ENCODE assay signal across 8 cellular contexts in genomic region chr3:9247361-9248231, GRCh38. TPM values are rescaled to one million over a fixed set of nuclear protein-coding genes. Genes with fewer than 3 reads are reported as not detected.
DNase-seq lines count a peak whose midpoint lies in the region; TF ChIP-seq lines count a peak whose summit lies in the region.
"Had no signal": no experiment of that assay in that cellular context is flagged by ENCODE, and none has a peak within 500 bp of the region (broad histone marks: within the 10 kb centered on the region; RNA-seq: fewer than 3 reads in every experiment).

No MANE protein-coding gene starts in this region.

- no peak for TF ChIP-seq POLR2A in esophagus squamous epithelium (IDR thresholded peaks at IDR 0.05)
- no peak for TF ChIP-seq POLR2A in prostate gland (IDR thresholded peaks at IDR 0.05)

- H3K9me3 ChIP-seq in NT2/D1 (ENCODE audit: insufficient read depth, low read length) (no peaks in the 10 kb centered on the region), esophagus squamous epithelium (no peaks in the 10 kb centered on the region), prostate gland (no peaks in the 10 kb centered on the region)

- peak overlapping the region in 3 of 4 donors; percentile 9 to 77 (median 22) for H3K27ac ChIP-seq in esophagus squamous epithelium
- peak overlapping the region in 1 of 2 donors; percentile 26 for H3K27ac ChIP-seq in prostate gland

- in situ Hi-C loops in GM13977 (cut with MboI; ENCODE audit: low pct_unique_long_range_greater_than_20kb, low sequenced_read_pairs, unreplicated experiment), result no loop called here

- H3K4me3 ChIP-seq in GM12864 (ENCODE audit: low read depth, low read length) (peak overlapping the region; percentile 73), NT2/D1 (ENCODE audit: insufficient read length, low read depth) (no peak overlapping the region), esophagus squamous epithelium (peak overlapping the region; percentile 49 to 71 (median 58)), prostate gland (peak overlapping the region; percentile 40 to 41)

- no peaks in the 10 kb centered on the region for H3K27me3 ChIP-seq in NT2/D1 (ENCODE audit: insufficient read depth, insufficient read length)
- H3K27me3 ChIP-seq in esophagus squamous epithelium, result no peaks in the 10 kb centered on the region
- no peaks in the 10 kb centered on the region for H3K27me3 ChIP-seq in prostate gland (replicated peaks; ENCODE audit: insufficient read depth)

- H3K9ac ChIP-seq in NT2/D1 (ENCODE audit: insufficient read length, low read depth), result peak overlapping the region; percentile 26

- H3K4me1 ChIP-seq in NT2/D1 (ENCODE audit: insufficient read depth, insufficient read length), result peaks cover 5% of the 10 kb centered on the region
- peaks cover 11 to 70% (median 13%) of the 10 kb centered on the region in 3 donors for H3K4me1 ChIP-seq in esophagus squamous epithelium
- H3K4me1 ChIP-seq in prostate gland (replicated peaks), result no peaks in the 10 kb centered on the region

- 41 to 57% methylated on average over 12 to 15 of the region's 25 CpGs for WGBS in esophagus squamous epithelium, 2 donors
- 31% methylated on average over 25 of the region's 25 CpGs for WGBS in prostate gland

- H3K36me3 ChIP-seq in NT2/D1 (ENCODE audit: insufficient read depth, insufficient read length, low read length) (no peaks in the 10 kb centered on the region), esophagus squamous epithelium (no peaks in the 10 kb centered on the region), prostate gland (no peaks in the 10 kb centered on the region)

- intact Hi-C loops in esophagus squamous epithelium (cut with DNase I) (no loop called here), prostate gland (cut with DNase I) (loop anchor here (5.0 kb wide), 1 partner anchor 105 kb away; no protein-coding TSS in a partner anchor)

- TF ChIP-seq CTCF in GM12864 (IDR thresholded peaks at IDR 0.05; ENCODE audit: low read depth, low read length, missing control alignments) (no peak), esophagus squamous epithelium (IDR thresholded peaks at IDR 0.05) (no peak), prostate gland (IDR thresholded peaks at IDR 0.05) (no peak), GM13977 (IDR thresholded peaks at IDR 0.05; ENCODE audit: extremely low read depth, insufficient read depth, missing control alignments) (no peak)

- DNase-seq in GM12864 (ENCODE audit: low read depth), result no peak
- no peak for DNase-seq in NT2/D1 (ENCODE audit: low read depth, low spot score)
- DNase-seq in esophagus squamous epithelium (lab: John Stamatoyannopoulos, UW), result no peak
- no peak for DNase-seq in prostate gland (ENCODE audit: low spot score)
- DNase-seq in GM13977 (ENCODE audit: low spot score), result no peak
- DNase-seq in HT-29 (ENCODE audit: low spot score), result no peak
- no peak for DNase-seq in SW 1271 (lab: John Stamatoyannopoulos, UW)
- DNase-seq: NCI-H1694 had no signal

RNA-seq across cellular contexts. Expression of gene SRGAP3, which starts 1.9 kb away (rescaled TPM):
- total RNA-seq in esophagus squamous epithelium (10 to 100 TPM in 1 of 4 donors, 1 to 10 TPM in 3; 4.0 to 15.8 (median 6.6) TPM), prostate gland (10 to 100 TPM; 23.6 to 50.3 TPM)
- 0.20 and 0.21 TPM in 2 replicates for total RNA-seq in HT-29 (2014; rRNA removed; shearing (Covaris generic))
